3 cellular contexts compared by ENCODE assay signal in genomic region chr16:73418051-73418450, GRCh38.
TF ChIP-seq lines count a peak whose summit lies in the region.

No MANE protein-coding gene starts in this region.

TF ChIP-seq in HEK293, 187 proteins besides CTCF, POLR2A, EP300 and RAD21 (continued from another document):
- TF ChIP-seq ZNF518A (tag by site-specific recombination; conservative IDR thresholded peaks at IDR 0.05; ENCODE audit: low read depth): no peak

TF ChIP-seq in SK-N-SH, 30 proteins besides CTCF, POLR2A, EP300 and RAD21 (continued from another document):
- no peak for TF ChIP-seq ELF1 (IDR thresholded peaks at IDR 0.05)
- TF ChIP-seq TAF1 (IDR thresholded peaks at IDR 0.05; ENCODE audit: borderline replicate concordance, low read depth, low read length): no peak

TF ChIP-seq in GM23338, 12 proteins besides CTCF, POLR2A, EP300 and RAD21 (continued from another document):
- TF ChIP-seq ZNF331 (CRISPR knock-in tag; IDR thresholded peaks at IDR 0.05; ENCODE audit: low read depth): no peak
- TF ChIP-seq CREB1 (CRISPR knock-in tag; IDR thresholded peaks at IDR 0.05; ENCODE audit: low read depth): no peak
- no peak for TF ChIP-seq REST (IDR thresholded peaks at IDR 0.05; ENCODE audit: unreplicated experiment)
- no peak for TF ChIP-seq EZH2 (IDR thresholded peaks at IDR 0.05; ENCODE audit: low read depth, unreplicated experiment)
- TF ChIP-seq ETS1 (IDR thresholded peaks at IDR 0.05): no peak
- TF ChIP-seq ZNF462 (CRISPR knock-in tag; IDR thresholded peaks at IDR 0.05): no peak
- TF ChIP-seq POLR2AphosphoS5 (IDR thresholded peaks at IDR 0.05; ENCODE audit: low read depth): no peak
